ENCODE assay signal across 8 cellular contexts in genomic region chr9:38067892-38068615, GRCh38.
DNase-seq lines count a peak whose midpoint lies in the region; ATAC-seq lines count a peak whose summit lies in the region.

No MANE protein-coding gene starts in this region.

- peaks cover 31 to 52% (median 44%) of the 10 kb centered on the region in 11 experiments; a peak in 20 of 22 replicates for H4K20me1 ChIP-seq in BLaER1 treated with 17β-estradiol and CSF1 and Interleukin-3, amounts not matched to agents 10 nM and 100 nM

- H3K27ac ChIP-seq in BLaER1 treated with 17β-estradiol and CSF1 and Interleukin-3, amounts not matched to agents 10 nM and 100 nM, result peak overlapping the region in 10 of 11 experiments; percentile 51 to 81 (median 67); a peak in 16 of 22 replicates

- peaks cover 28 to 50% (median 42%) of the 10 kb centered on the region in 11 experiments for H3K27me3 ChIP-seq in BLaER1 treated with 17β-estradiol and CSF1 and Interleukin-3, amounts not matched to agents 10 nM and 100 nM

- no peaks in the 10 kb centered on the region for H3K36me3 ChIP-seq in BLaER1 treated with 17β-estradiol and CSF1 and Interleukin-3, amounts not matched to agents 10 nM and 100 nM

- DNase-seq in activated naive CD4-positive, alpha-beta T cell treated with anti-CD3 and anti-CD28 coated beads, Interleukin-2, amount 50 U/mL, for 16 hours, result peak; percentile 21
- peak; percentile 28 for DNase-seq in stimulated activated CD8-positive, alpha-beta memory T cell treated with anti-CD3 and anti-CD28 coated beads, Interleukin-4, amount 100 ng/mL, for 48 hours
- DNase-seq in DMS114 treated with DMSO at 0.1 percent for 48 hours (lab: John Stamatoyannopoulos, UW; ENCODE audit: unreplicated experiment) (no peak), cortex of kidney (lab: John Stamatoyannopoulos, UW) (no peak), amniotic stem cell (lab: John Stamatoyannopoulos, UW) (no peak)

- ATAC-seq in HG03280 (IDR thresholded peaks at IDR 0.05; ENCODE audit: unreplicated experiment), result peak; percentile 6

- peak overlapping the region; percentile 95 to 100 (median 100) for H3K4me2 ChIP-seq in BLaER1 treated with 17β-estradiol and CSF1 and Interleukin-3, amounts not matched to agents 10 nM and 100 nM

- H3K4me1 ChIP-seq in BLaER1 treated with 17β-estradiol and CSF1 and Interleukin-3, amounts not matched to agents 10 nM and 100 nM, result peaks cover 21 to 47% (median 33%) of the 10 kb centered on the region in 10 experiments

- H3K4me3 ChIP-seq in BLaER1 treated with 17β-estradiol and CSF1 and Interleukin-3, amounts not matched to agents 10 nM and 100 nM, result peak overlapping the region; percentile 72 to 87 (median 80)
- peak overlapping the region; percentile 63 for H3K4me3 ChIP-seq in iPS-11a (ENCODE audit: low read depth, low read length)

- H3K9me3 ChIP-seq in BLaER1 treated with 17β-estradiol and CSF1 and Interleukin-3, amounts not matched to agents 10 nM and 100 nM (replicated peaks in 1 of 11), result no peaks in the 10 kb centered on the region

- H3K9ac ChIP-seq in BLaER1 treated with 17β-estradiol and CSF1 and Interleukin-3, amounts not matched to agents 10 nM and 100 nM, result peak overlapping the region; percentile 74 to 85 (median 84)

Comparison
In these comparisons a context has a peak if more than half of its experiments do, and no peak if none do; other contexts are left out.
1. DNase-seq: peak in activated naive CD4-positive, alpha-beta T cell treated with anti-CD3 and anti-CD28 coated beads, Interleukin-2, amount 50 U/mL, for 16 hours (single experiment) and stimulated activated CD8-positive, alpha-beta memory T cell treated with anti-CD3 and anti-CD28 coated beads, Interleukin-4, amount 100 ng/mL, for 48 hours (single experiment); none in DMS114 treated with DMSO at 0.1 percent for 48 hours (single experiment), cortex of kidney (single experiment) and amniotic stem cell (single experiment).